Comparison of ENCODE assay signal across 22 cellular contexts in the genomic region with DNA sequence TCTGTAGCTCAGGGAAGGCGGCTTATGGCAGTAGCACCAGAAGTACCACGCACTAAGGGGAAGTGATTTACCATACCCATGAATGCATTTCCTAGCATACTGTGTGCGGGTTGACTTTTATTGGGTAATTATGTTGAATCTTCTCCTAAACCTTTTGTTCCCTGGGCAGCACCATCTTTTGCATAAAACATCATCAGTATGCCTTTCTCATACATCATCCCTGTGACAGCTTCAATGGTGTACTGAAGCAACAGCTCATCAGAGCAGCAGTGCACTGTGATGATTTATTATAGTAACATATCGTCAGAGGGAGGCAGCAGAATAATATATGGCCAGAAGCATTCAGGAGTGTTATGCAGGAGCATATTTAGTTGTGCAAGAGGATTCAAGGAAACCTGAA.
"Had no signal": no experiment of that assay in that cellular context is flagged by ENCODE, and none has a peak within 500 bp of the region (broad histone marks: within the 10 kb centered on the region; RNA-seq: fewer than 3 reads in every experiment).

No MANE protein-coding gene starts in this region.

- DNase-seq: activated CD4-positive, alpha-beta T cell treated with anti-CD3 and anti-CD28 coated beads for 4 hours; activated CD4-positive, alpha-beta T cell treated with anti-CD3 and anti-CD28 coated beads, Interleukin-2, amount 50 U/mL, for 48 hours; activated CD4-positive, CD25-positive, alpha-beta regulatory T cell; activated naive CD4-positive, alpha-beta T cell treated with Interleukin-2 at 50 U/mL for 16 hours; activated naive CD8-positive, alpha-beta T cell treated with anti-CD3 and anti-CD28 coated beads for 36 hours; activated T-cell treated with anti-CD3 and anti-CD28 coated beads, Interleukin-2, amount 50 U/mL, for 48 hours; central memory CD4-positive, alpha-beta T cell; effector memory CD4-positive, alpha-beta T cell; foreskin melanocyte; glutamatergic neuron; immature natural killer cell; left ventricle myocardium inferior; naive thymus-derived CD4-positive, alpha-beta T cell; spleen; stimulated activated CD4-positive, alpha-beta T cell treated with anti-CD3 and anti-CD28 coated beads, Interleukin-4, amount 100 ng/mL, for 1 hour; stimulated activated naive CD4-positive, alpha-beta T cell; testis had no signal

- H3K4me3 Mint-ChIP-seq: activated naive CD8-positive, alpha-beta T cell treated with anti-CD3 and anti-CD28 coated beads for 36 hours; immature natural killer cell; naive thymus-derived CD4-positive, alpha-beta T cell; neural progenitor cell; type B pancreatic cell had no signal

- H3K4me2 ChIP-seq: hepatocyte, neural progenitor cell had no signal

- H3K9me3 Mint-ChIP-seq: neural progenitor cell, type B pancreatic cell had no signal

- H3K4me3 ChIP-seq: hepatocyte, left ventricle myocardium inferior, neural progenitor cell, spleen, testis, vagina had no signal

- H3K27me3 ChIP-seq: hepatocyte, neural progenitor cell, spleen, testis, vagina had no signal

- H3K4me1 Mint-ChIP-seq: activated naive CD8-positive, alpha-beta T cell treated with anti-CD3 and anti-CD28 coated beads for 36 hours; immature natural killer cell; naive thymus-derived CD4-positive, alpha-beta T cell; neural progenitor cell had no signal

- H3K27ac Mint-ChIP-seq: activated naive CD8-positive, alpha-beta T cell treated with anti-CD3 and anti-CD28 coated beads for 36 hours; immature natural killer cell; naive thymus-derived CD4-positive, alpha-beta T cell; neural progenitor cell; type B pancreatic cell had no signal

- H3K4me1 ChIP-seq: left ventricle myocardium inferior, neural progenitor cell, spleen, testis, vagina had no signal

- H3K36me3 Mint-ChIP-seq: activated naive CD8-positive, alpha-beta T cell treated with anti-CD3 and anti-CD28 coated beads for 36 hours; immature natural killer cell; naive thymus-derived CD4-positive, alpha-beta T cell; neural progenitor cell; type B pancreatic cell had no signal

- H2AFZ ChIP-seq: hepatocyte, neural progenitor cell had no signal

- H3K79me2 ChIP-seq: hepatocyte had no signal

- H3K27ac ChIP-seq: hepatocyte, left ventricle myocardium inferior, neural progenitor cell, spleen, testis, vagina had no signal

- ATAC-seq: esophagus mucosa; naive thymus-derived CD4-positive, alpha-beta T cell had no signal

- H3K9ac ChIP-seq: neural progenitor cell had no signal

- H3K9me3 ChIP-seq: left ventricle myocardium inferior, spleen, testis, vagina had no signal

- H3K27me3 Mint-ChIP-seq: activated naive CD8-positive, alpha-beta T cell treated with anti-CD3 and anti-CD28 coated beads for 36 hours; naive thymus-derived CD4-positive, alpha-beta T cell had no signal

- H3K36me3 ChIP-seq: left ventricle myocardium inferior, neural progenitor cell, spleen, vagina had no signal
